Comparison of ENCODE assay signal across 30 cellular contexts in the genomic region with DNA sequence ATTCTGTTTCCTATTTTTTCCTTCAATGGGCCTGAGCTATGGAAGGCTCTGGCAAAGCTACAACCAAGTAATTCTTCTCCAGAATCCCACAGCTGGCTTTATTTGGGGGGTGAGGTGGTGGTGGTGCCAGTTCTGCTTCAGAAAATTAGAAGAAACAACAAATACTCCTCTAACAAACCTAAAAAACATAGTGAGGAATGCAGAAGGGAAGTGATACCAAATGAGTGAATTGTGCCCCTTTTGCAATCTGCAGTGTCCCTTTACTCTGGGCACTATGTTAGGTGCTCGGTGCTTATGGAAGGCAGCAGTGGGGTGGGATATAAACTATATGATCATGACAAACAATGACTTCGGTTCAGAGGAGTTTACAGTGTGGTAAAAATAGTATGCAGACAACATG.
"Had no signal": no experiment of that assay in that cellular context is flagged by ENCODE, and none has a peak within 500 bp of the region (broad histone marks: within the 10 kb centered on the region; RNA-seq: fewer than 3 reads in every experiment).

No MANE protein-coding gene starts in this region.

- H3K36me3 ChIP-seq: adrenal gland, cardiac muscle cell had no signal

- H3K9me3 ChIP-seq: adrenal gland had no signal

- H3K27ac ChIP-seq: adrenal gland, cardiac muscle cell, VCaP had no signal

- ATAC-seq: activated CD8-positive, alpha-beta T cell treated with anti-CD3 and anti-CD28 coated beads for 36 hours; activated naive CD4-positive, alpha-beta T cell treated with anti-CD3 and anti-CD28 coated beads, Interleukin-2, amount 50 U/mL, for 72 hours; activated T-cell treated with anti-CD3 and anti-CD28 coated beads, Interleukin-2, amount 50 U/mL, for 4 hours; activated T-cell treated with anti-CD3 and anti-CD28 coated beads, Interleukin-2, amount 50 U/mL, for 72 hours; activated T-helper 17 cell treated with anti-CD3 and anti-CD28 coated beads, Interleukin-2, amount 50 U/mL, for 72 hours had no signal

- H3K27me3 ChIP-seq: adrenal gland had no signal

- H3K4me3 ChIP-seq: adrenal gland, cardiac muscle cell had no signal

- DNase-seq: activated B cell treated with CpG ODN at 0.5 μM for 24 hours; activated CD4-positive, alpha-beta memory T cell treated with anti-CD3 and anti-CD28 coated beads for 36 hours; activated CD4-positive, alpha-beta T cell treated with anti-CD3 and anti-CD28 coated beads for 4 hours; activated CD4-positive, alpha-beta T cell treated with anti-CD3 and anti-CD28 coated beads, Interleukin-2, amount 10 ng/mL, durations not matched to agents 24 days and 14 days; activated CD4-positive, alpha-beta T cell treated with anti-CD3 and anti-CD28 coated beads, Interleukin-2, amount 50 U/mL, for 1 hour; activated CD4-positive, alpha-beta T cell treated with anti-CD3 and anti-CD28 coated beads, Interleukin-2, amount 50 U/mL, for 4 hours; activated CD4-positive, CD25-positive, alpha-beta regulatory T cell treated with anti-CD3 and anti-CD28 coated beads, Interleukin-2, amount 50 U/mL, for 72 hours; activated CD8-positive, alpha-beta memory T cell treated with anti-CD3 and anti-CD28 coated beads, Interleukin-2, amount 50 U/mL, for 4 hours; activated CD8-positive, alpha-beta T cell treated with anti-CD3 and anti-CD28 coated beads for 36 hours; activated effector memory CD4-positive, alpha-beta T cell treated with anti-CD3 and anti-CD28 coated beads, Interleukin-2, amount 50 U/mL, for 16 hours; activated gamma-delta T cell treated with Interleukin-2 at 50 U/mL for 16 hours; activated naive CD4-positive, alpha-beta T cell; activated naive CD4-positive, alpha-beta T cell treated with anti-CD3 and anti-CD28 coated beads for 36 hours; activated naive CD4-positive, alpha-beta T cell treated with anti-CD3 and anti-CD28 coated beads, Interleukin-2, amount 50 U/mL, for 16 hours; activated naive CD8-positive, alpha-beta T cell treated with anti-CD3 and anti-CD28 coated beads for 36 hours; activated T-cell treated with anti-CD3 and anti-CD28 coated beads for 4 hours; activated T-cell treated with anti-CD3 and anti-CD28 coated beads, Interleukin-2, amount 50 U/mL, for 1 hour; activated T-cell treated with anti-CD3 and anti-CD28 coated beads, Interleukin-2, amount 50 U/mL, for 4 hours; activated T-cell treated with anti-CD3 and anti-CD28 coated beads, Interleukin-2, amount 50 U/mL, for 72 hours; adrenal gland; amniotic stem cell; aorta; caudate nucleus; cerebellar nuclear complex; T-helper 2 cell; T-helper 9 cell had no signal
